8 cellular contexts compared by ENCODE assay signal in the genomic region with DNA sequence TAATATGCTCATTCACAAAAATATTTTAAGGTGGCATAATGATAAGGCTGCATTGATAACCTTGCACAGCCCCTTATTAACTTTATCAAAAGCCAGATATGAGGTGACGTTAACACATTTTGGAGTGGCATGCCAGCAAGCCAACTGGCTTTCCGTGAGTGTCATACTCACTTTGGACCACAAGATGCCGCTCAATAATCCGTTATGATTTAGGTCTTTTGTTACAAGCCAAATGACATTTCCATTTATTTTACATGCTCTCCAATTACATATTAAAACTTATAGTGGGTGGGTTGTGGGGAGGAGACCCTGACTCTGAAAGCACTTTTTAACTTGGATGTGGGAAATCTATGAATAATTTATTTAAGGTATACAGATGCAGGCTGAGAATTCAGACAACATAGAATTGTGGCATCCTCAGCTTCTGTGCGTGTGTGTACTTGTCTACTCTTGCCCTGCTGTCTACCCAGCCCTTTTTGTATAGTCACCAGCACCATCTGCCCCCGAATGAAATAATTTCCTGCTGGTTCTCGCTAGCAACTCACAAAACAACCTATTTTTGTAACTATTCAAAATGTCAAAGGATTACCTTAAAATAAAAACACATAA.
DNase-seq lines count a peak whose midpoint lies in the region; ATAC-seq, FAIRE-seq and TF ChIP-seq lines count a peak whose summit lies in the region.

No MANE protein-coding gene starts in this region.

- DNase-seq in D721Med (ENCODE audit: insufficient read length, low spot score): no peak
- DNase-seq in KG1 (lab: John Stamatoyannopoulos, UW): peak; percentile 5
- peak; percentile 70 for DNase-seq in PC-3
- DNase-seq in epithelial cell of proximal tubule (ENCODE audit: low read depth): peak; percentile 7
- peak in 1 of 6 donors; percentile 52 for DNase-seq in pancreas

- TF ChIP-seq CTCF in D721Med (IDR thresholded peaks at IDR 0.05; ENCODE audit: insufficient read depth, missing control alignments) (peak; percentile 73), PC-3 (conservative IDR thresholded peaks at IDR 0.05; ENCODE audit: low read depth, low read length) (peak; percentile 83), epithelial cell of proximal tubule (conservative IDR thresholded peaks at IDR 0.05; ENCODE audit: low read depth, low read length) (peak; percentile 83), pancreas (IDR thresholded peaks at IDR 0.05) (peak; percentile 40 to 83 (median 72))

- WGBS in pancreas, 2 donors: 13% methylated on average over 7 of the region's 7 CpGs

- H3K4me1 ChIP-seq in PC-3 (ENCODE audit: insufficient read depth, low read length) (0 out of 2 replicates have a peak, but pooled peaks cover 4% of the 10 kb centered on the region), pancreas (no peaks in the 10 kb centered on the region)

- no peak overlapping the region for H3K9ac ChIP-seq in PC-3 (ENCODE audit: low read length)

- ATAC-seq in GM18867 (IDR thresholded peaks at IDR 0.05; ENCODE audit: unreplicated experiment) (peak; percentile 88), PC-3 (peak; percentile 35; the same call in 1 of the 2 replicates), pancreas (peak in 3 of 4 donors; percentile 75 to 82 (median 81)), GM21390 (IDR thresholded peaks at IDR 0.05; ENCODE audit: unreplicated experiment) (no peak), GM21619 (IDR thresholded peaks at IDR 0.05; ENCODE audit: unreplicated experiment) (no peak)

- H3F3A ChIP-seq in PC-3 (ENCODE audit: low read length, unreplicated experiment): no peaks in the 10 kb centered on the region

- no peaks in the 10 kb centered on the region for H3K79me2 ChIP-seq in PC-3 (ENCODE audit: low read length)

- H2AFZ ChIP-seq in PC-3 (ENCODE audit: low read length): peak overlapping the region; percentile 53; the same call in 1 of the 2 replicates

- POLR2A ChIA-PET in PC-3 (lab: Charles Lee; ENCODE audit: unreplicated experiment): no interaction called here

- no peaks in the 10 kb centered on the region for H4K20me1 ChIP-seq in PC-3 (ENCODE audit: low read length)

- BruUV-seq in PC-3 (replicated peaks; lab: Mats Ljungman, UMichigan): no TSS peak

- no peaks in the 10 kb centered on the region for H3K9me2 ChIP-seq in PC-3 (replicated peaks; ENCODE audit: low read length)

- H3K27ac ChIP-seq in PC-3 (ENCODE audit: low read length) (no peak overlapping the region), pancreas (no peak overlapping the region)

- H3K9me3 ChIP-seq in PC-3 (ENCODE audit: low read length): no peaks in the 10 kb centered on the region
- H3K9me3 ChIP-seq in pancreas: no peaks in the 10 kb centered on the region

- no peaks in the 10 kb centered on the region for H3K27me3 ChIP-seq in PC-3 (ENCODE audit: low read length)
- peaks cover 3 to 14% (median 5%) of the 10 kb centered on the region in 4 donors for H3K27me3 ChIP-seq in pancreas

- H3K4me3 ChIP-seq in PC-3 (ENCODE audit: low read length) (no peak overlapping the region), epithelial cell of proximal tubule (ENCODE audit: low read depth, low read length) (no peak overlapping the region), pancreas (no peak overlapping the region)

- CTCF ChIA-PET in PC-3 (lab: Charles Lee): no interaction called here

- peak overlapping the region; percentile 49 for H3K4me2 ChIP-seq in PC-3 (ENCODE audit: low read length)

- H3K36me3 ChIP-seq in PC-3 (ENCODE audit: low read depth, low read length) (no peaks in the 10 kb centered on the region), pancreas (no peaks in the 10 kb centered on the region)

- intact Hi-C loops in PC-3 (cut with micrococcal nuclease) (loop anchor here (1.0 to 10.0 kb wide), 6 partner anchors 163 to 690 kb away; no protein-coding TSS in a partner anchor), pancreas (cut with DNase I) (no loop called here)

- peak; percentile 84 for FAIRE-seq in D721Med (lab: Jason Lieb, UNC)
- no peak for FAIRE-seq in pancreas (lab: Jason Lieb, UNC)

Comparison
In these comparisons a context has a peak if more than half of its experiments do, and no peak if none do; other contexts are left out.
1. ATAC-seq: peak in GM18867 (single experiment), PC-3 (single experiment) and pancreas (3 of 4); none in GM21390 (single experiment) and GM21619 (single experiment).
2. Peak in every context shown above with its lines, with median percentiles within 50 percentile points of each other: CTCF ChIP-seq.